In genomic region chr22:25564320-25564978, GRCh38 we compare ENCODE assay signal across 8 cellular contexts. TPM values are rescaled to one million over a fixed set of nuclear protein-coding genes. Genes with fewer than 3 reads are reported as not detected.
DNase-seq lines count a peak whose midpoint lies in the region; ATAC-seq and TF ChIP-seq lines count a peak whose summit lies in the region.

TSS of gene GRK3 (plus strand) at chr22:25564675. CDS start at chr22:25565041, 366 bp downstream.

- peaks cover 3% of the 10 kb centered on the region; the same call in 1 of the 2 replicates for H3K79me2 ChIP-seq in DND-41 (ENCODE audit: insufficient read depth, low read length)

- H3K27me3 ChIP-seq in DND-41 (ENCODE audit: insufficient read depth, low read length, poor library complexity) = peaks cover 29% of the 10 kb centered on the region

- H3K9ac ChIP-seq in DND-41 (ENCODE audit: low read depth, low read length) = peak within 1 kb of the TSS; percentile 70

- H3K4me1 ChIP-seq in DND-41 (ENCODE audit: insufficient read depth, low read length) = peaks cover 36% of the 10 kb centered on the region

- WGBS in lower leg skin, 2 donors = 1% methylated on average over 27 to 31 of the region's 73 CpGs

- peak within 1 kb of the TSS; percentile 79 for H2AFZ ChIP-seq in DND-41 (ENCODE audit: low read depth, low read length)

- TF ChIP-seq CTCF in DND-41 (IDR thresholded peaks at IDR 0.05; ENCODE audit: borderline replicate concordance, extremely low read depth, low read length, poor library complexity, severe bottlenecking) (no peak), coronary artery (IDR thresholded peaks at IDR 0.05) (no peak), lower leg skin (IDR thresholded peaks at IDR 0.05) (no peak)

- H3K27ac ChIP-seq in DND-41 (ENCODE audit: low read length) = peak within 1 kb of the TSS; percentile 47; the same call in 1 of the 2 replicates
- peak within 1 kb of the TSS; percentile 62 to 81 for H3K27ac ChIP-seq in coronary artery

- intact Hi-C loops in lower leg skin (cut with DNase I; ENCODE audit: low total_unique reads) = no loop called here

- no peaks in the 10 kb centered on the region for H3K9me3 ChIP-seq in DND-41 (ENCODE audit: insufficient read depth, low read length, severe bottlenecking)

- H3K4me3 ChIP-seq in DND-41 (ENCODE audit: low read depth in 1 of 2, low read length in 2 of 2) (peak within 1 kb of the TSS; percentile 83 to 94), coronary artery (peak within 1 kb of the TSS; percentile 93), lower leg skin (ENCODE audit: low read depth, poor library complexity, severe bottlenecking) (peak within 1 kb of the TSS; percentile 42)

- TF ChIP-seq POLR2A in lower leg skin (IDR thresholded peaks at IDR 0.05) = no peak

- H4K20me1 ChIP-seq in DND-41 (ENCODE audit: insufficient read depth, low read length) = no peaks in the 10 kb centered on the region; the same call in 1 of the 2 replicates

- H3K36me3 ChIP-seq in DND-41 (ENCODE audit: insufficient read depth, low read length) = no peaks in the 10 kb centered on the region

- DNase-seq in DND-41 (peak; percentile 80), H4 (ENCODE audit: low spot score) (peak; percentile 44), NCI-H1092 treated with DMSO at 0.1 percent for 48 hours (lab: John Stamatoyannopoulos, UW) (peak; percentile 48), coronary artery (ENCODE audit: low spot score) (peak; percentile 79), lower leg skin (ENCODE audit: low spot score in 2 of 2) (peak; percentile 75 to 95)
- DNase-seq in activated CD4-positive, alpha-beta T cell treated with anti-CD3 and anti-CD28 coated beads for 24 hours (ENCODE audit: low read depth in 2 of 2) = peak; percentile 36 to 53
- peak; percentile 22 to 67 (median 26) for DNase-seq in stimulated activated CD4-positive, alpha-beta T cell treated with anti-CD3 and anti-CD28 coated beads, TNF-alpha, amount 100 ng/mL, for 24 hours (ENCODE audit: low read depth in 3 of 3)

- ATAC-seq in DND-41 (ENCODE audit: insufficient read depth, low read depth) (peak; percentile 88), GM21717 (IDR thresholded peaks at IDR 0.05; ENCODE audit: unreplicated experiment) (no peak)

- H3K4me2 ChIP-seq in DND-41 (ENCODE audit: insufficient read depth, low read length) = peak within 1 kb of the TSS; percentile 100

RNA-seq across cellular contexts. Expression of gene GRK3, which starts in this region (rescaled TPM):
- total RNA-seq in H4 (2014; rRNA removed; shearing (Covaris generic)) = 2.2 and 3.6 TPM in 2 replicates
- total RNA-seq in lower leg skin = 1 to 10 TPM; 4.2 to 6.9 (median 5.8) TPM

Comparison
In these comparisons a context has a peak if more than half of its experiments do, and no peak if none do; other contexts are left out.
1. DNase-seq: peak in every context shown above with its lines; median percentile 85 in lower leg skin; 80 in DND-41; 79 in coronary artery; 48 in NCI-H1092 treated with DMSO at 0.1 percent for 48 hours; 44 in activated CD4-positive, alpha-beta T cell treated with anti-CD3 and anti-CD28 coated beads for 24 hours; 44 in H4; 26 in stimulated activated CD4-positive, alpha-beta T cell treated with anti-CD3 and anti-CD28 coated beads, TNF-alpha, amount 100 ng/mL, for 24 hours.
2. H3K4me3 ChIP-seq: peak in every context shown above with its lines; median percentile 93 in coronary artery; 88 in DND-41; 42 in lower leg skin.